1 cellular context compared by ENCODE assay signal in genomic region chr17:3754458-3755334, GRCh38.
TF ChIP-seq lines count a peak whose summit lies in the region.

No MANE protein-coding gene starts in this region.

TF ChIP-seq in Ishikawa, 13 proteins besides CTCF, POLR2A, EP300 and RAD21 (continued from another document):
- TF ChIP-seq TAF1 (IDR thresholded peaks at IDR 0.05; ENCODE audit: low read depth) = peak; percentile 69
